ENCODE assay signal across 34 cellular contexts in the genomic region with DNA sequence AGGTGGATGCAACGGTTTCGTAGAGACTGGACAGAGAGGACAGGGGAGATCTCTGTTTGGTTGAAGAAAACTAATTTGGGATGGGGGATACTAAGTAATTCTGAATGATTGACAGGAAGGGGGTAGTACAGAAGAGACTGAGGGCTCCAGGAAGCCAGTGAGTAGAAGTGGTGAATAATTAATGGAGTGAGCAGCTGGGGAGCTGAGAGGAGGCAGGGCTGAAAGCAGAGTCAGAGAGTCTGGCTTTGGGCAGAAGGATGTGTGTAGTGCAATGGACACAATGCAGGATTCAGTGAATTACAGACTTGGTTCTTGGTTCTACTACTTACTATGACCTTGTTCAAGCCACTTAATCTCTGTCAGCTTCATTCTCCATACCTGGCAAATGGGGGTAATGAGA.
A peak's percentile ranks its signal among the peaks of the same experiment; 100 is the strongest.
DNase-seq lines count a peak whose midpoint lies in the region; ATAC-seq and TF ChIP-seq lines count a peak whose summit lies in the region.
"Had no signal": no experiment of that assay in that cellular context is flagged by ENCODE, and none has a peak within 500 bp of the region (broad histone marks: within the 10 kb centered on the region; RNA-seq: fewer than 3 reads in every experiment).

No MANE protein-coding gene starts in this region.

- no peak overlapping the region for H3K27ac ChIP-seq in GM23338 (ENCODE audit: low read depth)
- H3K27ac ChIP-seq: BLaER1, cardiac muscle cell, gastrocnemius medialis, GM23248, pancreas, right atrium auricular region, upper lobe of right lung had no signal

- H3K27ac Mint-ChIP-seq in Calu3 (ENCODE audit: unreplicated experiment) (peak overlapping the region; percentile 32), GM23338 (no peak overlapping the region)
- H3K27ac Mint-ChIP-seq in activated T-helper 1 cell treated with anti-CD3 and anti-CD28 coated beads, Interleukin-12 subunit alpha, Interleukin-12 subunit beta, Interleukin-2, Interleukin-4 antibody, amounts not matched to agents 30 ng/mL and 10 ng/mL and 1 ng/mL, durations not matched to agents 14 hours and 24 hours and 36 hours = peak overlapping the region; percentile 35
- H3K27ac Mint-ChIP-seq: activated CD8-positive, alpha-beta memory T cell treated with anti-CD3 and anti-CD28 coated beads, Interleukin-2, amount 10 ng/mL, durations not matched to agents 7 days and 5 days; activated naive CD8-positive, alpha-beta T cell; activated T-helper 2 cell treated with anti-CD3 and anti-CD28 coated beads, Interferon-gamma antibody, Interleukin-2, Interleukin-4, amounts not matched to agents 10 μg/mL and 5 μg/mL and 100 μg/mL, durations not matched to agents 14 hours and 24 hours and 36 hours; endodermal cell; natural killer cell; stimulated activated effector memory CD8-positive, alpha-beta T cell treated with anti-CD3 and anti-CD28 coated beads, Interleukin-12 subunit alpha, Interleukin-12 subunit beta, amount 100 ng/mL, for 72 hours had no signal

- H3K4me1 ChIP-seq in GM23338 (ENCODE audit: insufficient read depth) = no peaks in the 10 kb centered on the region
- H3K4me1 ChIP-seq: BLaER1, Caco-2, gastrocnemius medialis, pancreas, right atrium auricular region, upper lobe of right lung had no signal

- no peaks in the 10 kb centered on the region for H3K36me3 ChIP-seq in GM23338 (ENCODE audit: insufficient read depth)
- H3K36me3 ChIP-seq: BLaER1, cardiac muscle cell, gastrocnemius medialis, pancreas, right atrium auricular region, upper lobe of right lung had no signal

- TF ChIP-seq CTCF in Calu3 (IDR thresholded peaks at IDR 0.05; ENCODE audit: unreplicated experiment) (no peak), GM23338 (conservative IDR thresholded peaks at IDR 0.05; ENCODE audit: low read depth in 2 of 2) (no peak)

- H3K36me3 Mint-ChIP-seq in Calu3 (ENCODE audit: insufficient read depth, unreplicated experiment) = no peaks in the 10 kb centered on the region
- H3K36me3 Mint-ChIP-seq in activated T-helper 1 cell treated with anti-CD3 and anti-CD28 coated beads, Interleukin-12 subunit alpha, Interleukin-12 subunit beta, Interleukin-2, Interleukin-4 antibody, amounts not matched to agents 30 ng/mL and 10 ng/mL and 1 ng/mL, durations not matched to agents 14 hours and 24 hours and 36 hours (ENCODE audit: low read depth) = no peaks in the 10 kb centered on the region
- no peaks in the 10 kb centered on the region for H3K36me3 Mint-ChIP-seq in activated T-cell treated with anti-CD3 and anti-CD28 coated beads, Interleukin-2, amount 50 U/mL, for 4 hours (ENCODE audit: insufficient read depth)
- no peaks in the 10 kb centered on the region for H3K36me3 Mint-ChIP-seq in GM23338 (ENCODE audit: low read depth)
- H3K36me3 Mint-ChIP-seq: activated CD8-positive, alpha-beta memory T cell treated with anti-CD3 and anti-CD28 coated beads, Interleukin-2, amount 10 ng/mL, durations not matched to agents 7 days and 5 days; activated naive CD8-positive, alpha-beta T cell; natural killer cell; stimulated activated effector memory CD8-positive, alpha-beta T cell treated with anti-CD3 and anti-CD28 coated beads, Interleukin-12 subunit alpha, Interleukin-12 subunit beta, amount 100 ng/mL, for 72 hours had no signal

- no peaks in the 10 kb centered on the region for H3K9me2 ChIP-seq in GM23338 (ENCODE audit: insufficient read depth)

- H3K4me2 ChIP-seq in GM23338 = no peak overlapping the region
- H3K4me2 ChIP-seq: BLaER1 had no signal

- H3K79me2 ChIP-seq in GM23338 (replicated peaks; ENCODE audit: insufficient read depth) = no peaks in the 10 kb centered on the region

- H2AFZ ChIP-seq in GM23338 = no peak overlapping the region
- H2AFZ ChIP-seq: GM23248 had no signal

- CTCF ChIA-PET in Calu3 (lab: Charles Lee) = no interaction called here

- no peak overlapping the region for H3K4me3 ChIP-seq in GM23338
- H3K4me3 ChIP-seq: BLaER1, cardiac muscle cell, gastrocnemius medialis, GM12878, GM23248, pancreas, right atrium auricular region, upper lobe of right lung had no signal

- H3K27me3 ChIP-seq in GM23338 (ENCODE audit: insufficient read depth) = no peaks in the 10 kb centered on the region
- H3K27me3 ChIP-seq: cardiac muscle cell, gastrocnemius medialis, pancreas, right atrium auricular region, upper lobe of right lung had no signal

- intact Hi-C loops in Calu3 (cut with micrococcal nuclease; ENCODE audit: unreplicated experiment) = no loop called here
- intact Hi-C loops in activated T-helper 1 cell treated with anti-CD3 and anti-CD28 coated beads, Interleukin-12 subunit alpha, Interleukin-12 subunit beta, Interleukin-2, Interleukin-4 antibody, amounts not matched to agents 30 ng/mL and 10 ng/mL and 1 ng/mL, durations not matched to agents 14 hours and 24 hours and 36 hours (cut with micrococcal nuclease) = no loop called here

- H3K9me3 Mint-ChIP-seq in Calu3 (ENCODE audit: low read depth, unreplicated experiment) (peaks cover 4% of the 10 kb centered on the region), GM23338 (no peaks in the 10 kb centered on the region)
- H3K9me3 Mint-ChIP-seq in activated T-helper 1 cell treated with anti-CD3 and anti-CD28 coated beads, Interleukin-12 subunit alpha, Interleukin-12 subunit beta, Interleukin-2, Interleukin-4 antibody, amounts not matched to agents 30 ng/mL and 10 ng/mL and 1 ng/mL, durations not matched to agents 14 hours and 24 hours and 36 hours = no peaks in the 10 kb centered on the region
- H3K9me3 Mint-ChIP-seq in activated T-cell treated with anti-CD3 and anti-CD28 coated beads, Interleukin-2, amount 50 U/mL, for 4 hours = no peaks in the 10 kb centered on the region
- H3K9me3 Mint-ChIP-seq: activated T-helper 2 cell treated with anti-CD3 and anti-CD28 coated beads, Interferon-gamma antibody, Interleukin-2, Interleukin-4, amounts not matched to agents 10 μg/mL and 5 μg/mL and 100 μg/mL, durations not matched to agents 14 hours and 24 hours and 36 hours; natural killer cell; stimulated activated effector memory CD8-positive, alpha-beta T cell treated with anti-CD3 and anti-CD28 coated beads, Interleukin-12 subunit alpha, Interleukin-12 subunit beta, amount 100 ng/mL, for 72 hours had no signal

- peaks cover 67% of the 10 kb centered on the region for H3K4me1 Mint-ChIP-seq in Calu3 (ENCODE audit: low read depth, unreplicated experiment)
- no peaks in the 10 kb centered on the region for H3K4me1 Mint-ChIP-seq in activated T-helper 1 cell treated with anti-CD3 and anti-CD28 coated beads, Interleukin-12 subunit alpha, Interleukin-12 subunit beta, Interleukin-2, Interleukin-4 antibody, amounts not matched to agents 30 ng/mL and 10 ng/mL and 1 ng/mL, durations not matched to agents 14 hours and 24 hours and 36 hours (ENCODE audit: low read depth)
- H3K4me1 Mint-ChIP-seq in activated T-cell treated with anti-CD3 and anti-CD28 coated beads, Interleukin-2, amount 50 U/mL, for 4 hours (ENCODE audit: low read depth) = no peaks in the 10 kb centered on the region
- peaks cover 5% of the 10 kb centered on the region; the same call in 1 of the 3 replicates for H3K4me1 Mint-ChIP-seq in GM23338
- H3K4me1 Mint-ChIP-seq: activated CD8-positive, alpha-beta memory T cell treated with anti-CD3 and anti-CD28 coated beads, Interleukin-2, amount 10 ng/mL, durations not matched to agents 7 days and 5 days; natural killer cell; stimulated activated effector memory CD8-positive, alpha-beta T cell treated with anti-CD3 and anti-CD28 coated beads, Interleukin-12 subunit alpha, Interleukin-12 subunit beta, amount 100 ng/mL, for 72 hours had no signal

- H3K27me3 Mint-ChIP-seq in Calu3 (ENCODE audit: unreplicated experiment) = no peaks in the 10 kb centered on the region
- H3K27me3 Mint-ChIP-seq in activated T-helper 1 cell treated with anti-CD3 and anti-CD28 coated beads, Interleukin-12 subunit alpha, Interleukin-12 subunit beta, Interleukin-2, Interleukin-4 antibody, amounts not matched to agents 30 ng/mL and 10 ng/mL and 1 ng/mL, durations not matched to agents 14 hours and 24 hours and 36 hours (ENCODE audit: insufficient read depth) = no peaks in the 10 kb centered on the region
- H3K27me3 Mint-ChIP-seq in activated T-cell treated with anti-CD3 and anti-CD28 coated beads, Interleukin-2, amount 50 U/mL, for 4 hours (ENCODE audit: low read depth) = no peaks in the 10 kb centered on the region
- peaks cover 3% of the 10 kb centered on the region for H3K27me3 Mint-ChIP-seq in GM23338 (ENCODE audit: insufficient read depth, low read depth, poor library complexity)
- H3K27me3 Mint-ChIP-seq: activated naive CD8-positive, alpha-beta T cell had no signal

- H3F3A ChIP-seq in GM23338 (replicated peaks; ENCODE audit: low read depth) = no peaks in the 10 kb centered on the region

- DNase-seq in Calu3 = no peak
- DNase-seq in activated T-helper 1 cell treated with anti-CD3 and anti-CD28 coated beads, Interleukin-12 subunit alpha, Interleukin-12 subunit beta, Interleukin-2, Interleukin-4 antibody, amounts not matched to agents 30 ng/mL and 10 ng/mL and 1 ng/mL, durations not matched to agents 14 hours and 24 hours and 36 hours (ENCODE audit: low spot score) = no peak
- DNase-seq in activated T-cell treated with anti-CD3 and anti-CD28 coated beads, Interleukin-2, amount 50 U/mL, for 4 hours = no peak
- no peak for DNase-seq in GM23338 (ENCODE audit: low spot score)
- DNase-seq: activated CD4-positive, alpha-beta T cell treated with anti-CD3 and anti-CD28 coated beads, Interleukin-2, amount 50 U/mL, for 1 hour; activated CD8-positive, alpha-beta memory T cell treated with anti-CD3 and anti-CD28 coated beads, Interleukin-2, amount 10 ng/mL, durations not matched to agents 7 days and 5 days; aorta; Caco-2; cortex of kidney; endodermal cell; gastrocnemius medialis; GM23248; hypothalamus; KBM-7; left ventricle myocardium superior; MM.1S; natural killer cell; NCI-H1417; NCI-H2081; NCI-H774; pancreas; upper lobe of right lung had no signal

- H4K20me1 ChIP-seq in GM23338 (replicated peaks; ENCODE audit: insufficient read depth) = no peaks in the 10 kb centered on the region
- H4K20me1 ChIP-seq: BLaER1 had no signal

- ATAC-seq in GM19397 (IDR thresholded peaks at IDR 0.05; ENCODE audit: unreplicated experiment) = peak; percentile 79
- ATAC-seq in HG02938 (IDR thresholded peaks at IDR 0.05; ENCODE audit: unreplicated experiment) = peak; percentile 87
- no peak for ATAC-seq in GM19023 (IDR thresholded peaks at IDR 0.05; ENCODE audit: unreplicated experiment)
- no peak for ATAC-seq in HG02571 (IDR thresholded peaks at IDR 0.05; ENCODE audit: unreplicated experiment)
- ATAC-seq in activated T-cell treated with anti-CD3 and anti-CD28 coated beads, Interleukin-2, amount 50 U/mL, for 4 hours = no peak
- ATAC-seq in GM23338 = no peak
- ATAC-seq: activated CD8-positive, alpha-beta memory T cell treated with anti-CD3 and anti-CD28 coated beads, Interleukin-2, amount 10 ng/mL, durations not matched to agents 7 days and 5 days; gastrocnemius medialis; GM12878; left ventricle myocardium superior; natural killer cell; pancreas; SK-N-SH treated with all-trans-retinoic acid at 6 μM for 48 hours; stimulated activated effector memory CD8-positive, alpha-beta T cell treated with anti-CD3 and anti-CD28 coated beads, Interleukin-12 subunit alpha, Interleukin-12 subunit beta, amount 100 ng/mL, for 72 hours; upper lobe of right lung had no signal

- H3K4me3 Mint-ChIP-seq in Calu3 (ENCODE audit: low read depth, unreplicated experiment) = no peak overlapping the region
- no peak overlapping the region for H3K4me3 Mint-ChIP-seq in activated T-helper 1 cell treated with anti-CD3 and anti-CD28 coated beads, Interleukin-12 subunit alpha, Interleukin-12 subunit beta, Interleukin-2, Interleukin-4 antibody, amounts not matched to agents 30 ng/mL and 10 ng/mL and 1 ng/mL, durations not matched to agents 14 hours and 24 hours and 36 hours
- H3K4me3 Mint-ChIP-seq in activated T-cell treated with anti-CD3 and anti-CD28 coated beads, Interleukin-2, amount 50 U/mL, for 4 hours = no peak overlapping the region
- no peak overlapping the region for H3K4me3 Mint-ChIP-seq in GM23338
- H3K4me3 Mint-ChIP-seq: activated CD8-positive, alpha-beta memory T cell treated with anti-CD3 and anti-CD28 coated beads, Interleukin-2, amount 10 ng/mL, durations not matched to agents 7 days and 5 days; activated naive CD8-positive, alpha-beta T cell; endodermal cell; natural killer cell; stimulated activated effector memory CD8-positive, alpha-beta T cell treated with anti-CD3 and anti-CD28 coated beads, Interleukin-12 subunit alpha, Interleukin-12 subunit beta, amount 100 ng/mL, for 72 hours had no signal

- no TSS peak for BruUV-seq in Calu3 (replicated peaks; lab: Mats Ljungman, UMichigan)

Comparison
In these comparisons a context has a peak if more than half of its experiments do, and no peak if none do; other contexts are left out.
1. ATAC-seq: peak in GM19397 (single experiment) and HG02938 (single experiment); none in GM19023 (single experiment), HG02571 (single experiment), activated T-cell treated with anti-CD3 and anti-CD28 coated beads, Interleukin-2, amount 50 U/mL, for 4 hours (0 of 2) and GM23338 (single experiment).